Comparison of ENCODE assay signal across 8 cellular contexts in the genomic region with DNA sequence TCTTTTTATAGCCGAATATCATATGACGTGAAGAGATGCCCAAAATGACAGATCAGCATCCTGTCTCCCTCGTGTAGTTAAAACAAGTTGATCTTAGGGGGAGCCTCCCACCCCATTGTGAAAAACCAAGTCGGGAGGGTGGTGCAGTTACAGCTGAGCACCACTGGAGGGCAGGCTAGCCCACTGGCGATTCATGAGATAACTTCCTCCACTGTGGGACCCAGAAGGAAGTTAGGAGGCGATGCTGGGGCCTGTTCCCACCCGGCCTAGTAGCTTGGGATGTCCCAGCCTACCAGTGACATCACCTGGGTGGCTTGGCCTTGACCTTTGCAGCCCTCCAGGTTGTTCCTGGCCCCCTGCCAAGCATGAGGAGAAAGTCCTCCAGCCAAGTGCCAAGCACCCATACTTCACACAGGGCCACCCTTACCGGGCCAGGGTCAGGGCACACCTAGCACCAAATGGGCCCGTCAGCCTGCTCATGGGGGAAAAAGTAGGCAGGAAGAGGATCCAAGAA. TPM values are rescaled to one million over a fixed set of nuclear protein-coding genes. Genes with fewer than 3 reads are reported as not detected.
DNase-seq lines count a peak whose midpoint lies in the region; ATAC-seq and TF ChIP-seq lines count a peak whose summit lies in the region.

No MANE protein-coding gene starts in this region.

- no peak overlapping the region for H3K4me3 ChIP-seq in HFF-Myc (replicated peaks; ENCODE audit: low read depth, low read length)

- POLR2A ChIA-PET in activated CD4-positive, alpha-beta memory T cell treated with anti-CD3 and anti-CD28 coated beads, Interleukin-2, amount 10 ng/mL, durations not matched to agents 7 days and 5 days (lab: Charles Lee), result interaction anchor here (0.7 to 1.1 kb wide), 7 partner anchors 17 to 105 kb away, joined by 3 to 8 read pairs (median 3); a partner anchor contains a TSS

- no peaks in the 10 kb centered on the region for H3K9me3 Mint-ChIP-seq in Calu3 (ENCODE audit: low read depth, unreplicated experiment)
- no peaks in the 10 kb centered on the region for H3K9me3 Mint-ChIP-seq in activated CD4-positive, alpha-beta memory T cell treated with anti-CD3 and anti-CD28 coated beads, Interleukin-2, amount 10 ng/mL, durations not matched to agents 7 days and 5 days

- intact Hi-C loops in Calu3 (cut with micrococcal nuclease; ENCODE audit: unreplicated experiment), result loop anchor here (1.0 to 10.0 kb wide), 4 partner anchors 84 to 430 kb away; no protein-coding TSS in a partner anchor

- no peak for ATAC-seq in HG02884 (IDR thresholded peaks at IDR 0.05; ENCODE audit: unreplicated experiment)

- H3K27me3 Mint-ChIP-seq in Calu3 (ENCODE audit: unreplicated experiment), result peaks cover 66% of the 10 kb centered on the region
- no peaks in the 10 kb centered on the region for H3K27me3 Mint-ChIP-seq in activated CD4-positive, alpha-beta memory T cell treated with anti-CD3 and anti-CD28 coated beads, Interleukin-2, amount 10 ng/mL, durations not matched to agents 7 days and 5 days

- no TSS peak for BruUV-seq in Calu3 (replicated peaks; lab: Mats Ljungman, UMichigan)

- no peaks in the 10 kb centered on the region for H3K36me3 Mint-ChIP-seq in Calu3 (ENCODE audit: insufficient read depth, unreplicated experiment)
- peaks cover 15% of the 10 kb centered on the region for H3K36me3 Mint-ChIP-seq in activated CD4-positive, alpha-beta memory T cell treated with anti-CD3 and anti-CD28 coated beads, Interleukin-2, amount 10 ng/mL, durations not matched to agents 7 days and 5 days (ENCODE audit: low read depth)

- H3K4me3 Mint-ChIP-seq in Calu3 (ENCODE audit: low read depth, unreplicated experiment), result no peak overlapping the region
- no peak overlapping the region for H3K4me3 Mint-ChIP-seq in activated CD4-positive, alpha-beta memory T cell treated with anti-CD3 and anti-CD28 coated beads, Interleukin-2, amount 10 ng/mL, durations not matched to agents 7 days and 5 days

- TF ChIP-seq CTCF in Calu3 (IDR thresholded peaks at IDR 0.05; ENCODE audit: unreplicated experiment) (peak; percentile 94), HFF-Myc (IDR thresholded peaks at IDR 0.05; ENCODE audit: low read depth, low read length, missing control alignments) (peak; percentile 99)

- DNase-seq in Calu3 (peak; percentile 76), HFF-Myc (ENCODE audit: extremely low read depth, low read depth) (peak; percentile 56), NCI-H526 treated with DMSO at 0.1 percent for 48 hours (lab: John Stamatoyannopoulos, UW) (peak; percentile 13), medulla oblongata (ENCODE audit: extremely low spot score) (peak; percentile 87)
- DNase-seq in activated CD4-positive, alpha-beta memory T cell treated with anti-CD3 and anti-CD28 coated beads, Interleukin-2, amount 10 ng/mL, durations not matched to agents 7 days and 5 days, result peak; percentile 74
- peak; percentile 66 for DNase-seq in effector CD4-positive, alpha-beta T cell
- peak; percentile 39 to 47 for DNase-seq in stimulated activated CD8-positive, alpha-beta memory T cell treated with anti-CD3 and anti-CD28 coated beads, Interleukin-15, amount 100 ng/mL, for 48 hours (ENCODE audit: low read depth in 2 of 2)

- no peaks in the 10 kb centered on the region for H3K4me1 Mint-ChIP-seq in Calu3 (ENCODE audit: low read depth, unreplicated experiment)
- peaks cover 7% of the 10 kb centered on the region for H3K4me1 Mint-ChIP-seq in activated CD4-positive, alpha-beta memory T cell treated with anti-CD3 and anti-CD28 coated beads, Interleukin-2, amount 10 ng/mL, durations not matched to agents 7 days and 5 days

- no peak overlapping the region for H3K27ac Mint-ChIP-seq in Calu3 (ENCODE audit: unreplicated experiment)
- H3K27ac Mint-ChIP-seq in activated CD4-positive, alpha-beta memory T cell treated with anti-CD3 and anti-CD28 coated beads, Interleukin-2, amount 10 ng/mL, durations not matched to agents 7 days and 5 days, result peak overlapping the region; percentile 3

- CTCF ChIA-PET in Calu3 (lab: Charles Lee), result interaction anchor here (0.6 to 1.6 kb wide), 4 partner anchors 9 to 338 kb away, joined by 3 to 9 read pairs (median 4); a partner anchor contains a TSS
- CTCF ChIA-PET in activated CD4-positive, alpha-beta memory T cell treated with anti-CD3 and anti-CD28 coated beads, Interleukin-2, amount 10 ng/mL, durations not matched to agents 7 days and 5 days (lab: Charles Lee), result interaction anchor here (0.8 to 4.9 kb wide), 29 partner anchors 9 to 334 kb away, joined by 3 to 37 read pairs (median 4); a partner anchor contains a TSS

RNA-seq across cellular contexts. Expression of a gene that starts 8.1 kb away (rescaled TPM):
- total RNA-seq in Calu3 (2022), result 12.9 and 14.5 TPM in 2 replicates
- 1 to 10 TPM; 4.6 to 4.8 TPM for total RNA-seq in activated CD4-positive, alpha-beta memory T cell treated with anti-CD3 and anti-CD28 coated beads, Interleukin-2, amount 10 ng/mL, durations not matched to agents 7 days and 5 days

Comparison
In these comparisons a context has a peak if more than half of its experiments do, and no peak if none do; other contexts are left out.
1. DNase-seq: peak in every context shown above with its lines; median percentile 87 in medulla oblongata; 76 in Calu3; 74 in activated CD4-positive, alpha-beta memory T cell treated with anti-CD3 and anti-CD28 coated beads, Interleukin-2, amount 10 ng/mL, durations not matched to agents 7 days and 5 days; 66 in effector CD4-positive, alpha-beta T cell; 56 in HFF-Myc; 43 in stimulated activated CD8-positive, alpha-beta memory T cell treated with anti-CD3 and anti-CD28 coated beads, Interleukin-15, amount 100 ng/mL, for 48 hours; 13 in NCI-H526 treated with DMSO at 0.1 percent for 48 hours.